ENCODE assay signal across 2 cellular contexts in the genomic region with DNA sequence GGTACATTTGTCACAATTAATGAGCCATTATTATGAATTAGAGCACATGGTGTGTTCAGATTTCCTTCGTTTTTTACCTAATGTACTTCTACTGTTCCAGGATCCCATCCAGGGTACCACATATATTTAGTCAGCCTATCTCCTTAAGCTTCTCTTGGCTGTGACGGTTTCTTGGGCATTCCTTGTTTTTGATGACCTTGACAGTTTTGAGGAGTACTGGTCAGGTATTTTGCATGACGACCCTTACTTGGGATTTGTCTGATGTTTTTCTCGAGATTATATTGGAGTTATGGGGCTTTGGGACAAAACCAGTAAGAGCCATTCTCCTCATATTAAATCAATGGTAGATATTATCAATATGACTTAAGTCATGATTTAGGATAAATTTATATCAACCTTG.
TF ChIP-seq lines count a peak whose summit lies in the region.

No MANE protein-coding gene starts in this region.

TF ChIP-seq in HepG2, 621 proteins besides CTCF, POLR2A, EP300 and RAD21:
- TF ChIP-seq ATRX (CRISPR knock-in tag; IDR thresholded peaks at IDR 0.05; ENCODE audit: borderline replicate concordance), result no peak
- TF ChIP-seq MAFF (IDR thresholded peaks at IDR 0.05; ENCODE audit: low read depth, low read length), result peak; percentile 84
- peak; percentile 90 to 91 for TF ChIP-seq MAFK (conservative IDR thresholded peaks at IDR 0.05 in 1 of 2, IDR thresholded peaks at IDR 0.05 in 1 of 2; ENCODE audit: low read length in 2 of 2)
- no peak for TF ChIP-seq ZNF780A (CRISPR knock-in tag; IDR thresholded peaks at IDR 0.05)
TF ChIP-seq in HepG2: peak in this region for 2.

TF ChIP-seq in IMR-90, 13 proteins besides CTCF, POLR2A, EP300 and RAD21:
- TF ChIP-seq MAFK (IDR thresholded peaks at IDR 0.05; ENCODE audit: low read depth, low read length), result peak; percentile 70
- TF ChIP-seq, protein P1, sequence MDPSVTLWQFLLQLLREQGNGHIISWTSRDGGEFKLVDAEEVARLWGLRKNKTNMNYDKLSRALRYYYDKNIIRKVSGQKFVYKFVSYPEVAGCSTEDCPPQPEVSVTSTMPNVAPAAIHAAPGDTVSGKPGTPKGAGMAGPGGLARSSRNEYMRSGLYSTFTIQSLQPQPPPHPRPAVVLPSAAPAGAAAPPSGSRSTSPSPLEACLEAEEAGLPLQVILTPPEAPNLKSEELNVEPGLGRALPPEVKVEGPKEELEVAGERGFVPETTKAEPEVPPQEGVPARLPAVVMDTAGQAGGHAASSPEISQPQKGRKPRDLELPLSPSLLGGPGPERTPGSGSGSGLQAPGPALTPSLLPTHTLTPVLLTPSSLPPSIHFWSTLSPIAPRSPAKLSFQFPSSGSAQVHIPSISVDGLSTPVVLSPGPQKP (IDR thresholded peaks at IDR 0.05; ENCODE audit: borderline replicate concordance, low read depth, low read length), result no peak
TF ChIP-seq in IMR-90: peak in this region for 1.
